Comparison of ENCODE assay signal across 1 cellular context in the genomic region with DNA sequence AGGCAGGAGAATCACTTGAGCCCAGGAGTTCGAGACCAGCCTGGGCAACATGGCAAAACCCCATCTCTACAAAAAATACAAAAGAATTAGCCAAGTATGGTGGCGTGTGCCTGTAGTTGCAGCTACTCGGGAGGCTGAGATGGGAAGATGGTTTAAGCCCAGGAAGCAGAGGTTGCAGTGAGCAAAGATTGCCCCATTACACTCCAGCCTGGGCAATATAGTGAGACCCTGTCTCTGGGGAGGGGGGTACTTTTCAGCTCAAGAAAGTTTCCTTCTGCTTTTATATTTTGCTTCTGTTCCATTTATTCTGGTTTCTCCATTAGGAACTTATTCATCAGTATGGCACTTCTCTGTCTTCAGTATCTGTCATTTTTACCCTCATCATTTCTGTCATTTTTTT.
TF ChIP-seq lines count a peak whose summit lies in the region.

No MANE protein-coding gene starts in this region.

TF ChIP-seq in SK-N-SH, 30 proteins besides CTCF, POLR2A, EP300 and RAD21:
- TF ChIP-seq, protein P1, sequence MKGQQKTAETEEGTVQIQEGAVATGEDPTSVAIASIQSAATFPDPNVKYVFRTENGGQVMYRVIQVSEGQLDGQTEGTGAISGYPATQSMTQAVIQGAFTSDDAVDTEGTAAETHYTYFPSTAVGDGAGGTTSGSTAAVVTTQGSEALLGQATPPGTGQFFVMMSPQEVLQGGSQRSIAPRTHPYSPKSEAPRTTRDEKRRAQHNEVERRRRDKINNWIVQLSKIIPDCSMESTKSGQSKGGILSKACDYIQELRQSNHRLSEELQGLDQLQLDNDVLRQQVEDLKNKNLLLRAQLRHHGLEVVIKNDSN (IDR thresholded peaks at IDR 0.05; ENCODE audit: borderline replicate concordance, low read depth) = no peak
- TF ChIP-seq NFIC (IDR thresholded peaks at IDR 0.05; ENCODE audit: borderline replicate concordance) = no peak
- TF ChIP-seq, protein P2, sequence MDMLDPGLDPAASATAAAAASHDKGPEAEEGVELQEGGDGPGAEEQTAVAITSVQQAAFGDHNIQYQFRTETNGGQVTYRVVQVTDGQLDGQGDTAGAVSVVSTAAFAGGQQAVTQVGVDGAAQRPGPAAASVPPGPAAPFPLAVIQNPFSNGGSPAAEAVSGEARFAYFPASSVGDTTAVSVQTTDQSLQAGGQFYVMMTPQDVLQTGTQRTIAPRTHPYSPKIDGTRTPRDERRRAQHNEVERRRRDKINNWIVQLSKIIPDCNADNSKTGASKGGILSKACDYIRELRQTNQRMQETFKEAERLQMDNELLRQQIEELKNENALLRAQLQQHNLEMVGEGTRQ (IDR thresholded peaks at IDR 0.05; ENCODE audit: borderline replicate concordance, low read depth, low read length) = no peak
- TF ChIP-seq, protein P3, sequence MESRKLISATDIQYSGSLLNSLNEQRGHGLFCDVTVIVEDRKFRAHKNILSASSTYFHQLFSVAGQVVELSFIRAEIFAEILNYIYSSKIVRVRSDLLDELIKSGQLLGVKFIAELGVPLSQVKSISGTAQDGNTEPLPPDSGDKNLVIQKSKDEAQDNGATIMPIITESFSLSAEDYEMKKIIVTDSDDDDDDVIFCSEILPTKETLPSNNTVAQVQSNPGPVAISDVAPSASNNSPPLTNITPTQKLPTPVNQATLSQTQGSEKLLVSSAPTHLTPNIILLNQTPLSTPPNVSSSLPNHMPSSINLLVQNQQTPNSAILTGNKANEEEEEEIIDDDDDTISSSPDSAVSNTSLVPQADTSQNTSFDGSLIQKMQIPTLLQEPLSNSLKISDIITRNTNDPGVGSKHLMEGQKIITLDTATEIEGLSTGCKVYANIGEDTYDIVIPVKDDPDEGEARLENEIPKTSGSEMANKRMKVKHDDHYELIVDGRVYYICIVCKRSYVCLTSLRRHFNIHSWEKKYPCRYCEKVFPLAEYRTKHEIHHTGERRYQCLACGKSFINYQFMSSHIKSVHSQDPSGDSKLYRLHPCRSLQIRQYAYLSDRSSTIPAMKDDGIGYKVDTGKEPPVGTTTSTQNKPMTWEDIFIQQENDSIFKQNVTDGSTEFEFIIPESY (IDR thresholded peaks at IDR 0.05; ENCODE audit: borderline replicate concordance, low read depth) = no peak
- TF ChIP-seq, protein P4, sequence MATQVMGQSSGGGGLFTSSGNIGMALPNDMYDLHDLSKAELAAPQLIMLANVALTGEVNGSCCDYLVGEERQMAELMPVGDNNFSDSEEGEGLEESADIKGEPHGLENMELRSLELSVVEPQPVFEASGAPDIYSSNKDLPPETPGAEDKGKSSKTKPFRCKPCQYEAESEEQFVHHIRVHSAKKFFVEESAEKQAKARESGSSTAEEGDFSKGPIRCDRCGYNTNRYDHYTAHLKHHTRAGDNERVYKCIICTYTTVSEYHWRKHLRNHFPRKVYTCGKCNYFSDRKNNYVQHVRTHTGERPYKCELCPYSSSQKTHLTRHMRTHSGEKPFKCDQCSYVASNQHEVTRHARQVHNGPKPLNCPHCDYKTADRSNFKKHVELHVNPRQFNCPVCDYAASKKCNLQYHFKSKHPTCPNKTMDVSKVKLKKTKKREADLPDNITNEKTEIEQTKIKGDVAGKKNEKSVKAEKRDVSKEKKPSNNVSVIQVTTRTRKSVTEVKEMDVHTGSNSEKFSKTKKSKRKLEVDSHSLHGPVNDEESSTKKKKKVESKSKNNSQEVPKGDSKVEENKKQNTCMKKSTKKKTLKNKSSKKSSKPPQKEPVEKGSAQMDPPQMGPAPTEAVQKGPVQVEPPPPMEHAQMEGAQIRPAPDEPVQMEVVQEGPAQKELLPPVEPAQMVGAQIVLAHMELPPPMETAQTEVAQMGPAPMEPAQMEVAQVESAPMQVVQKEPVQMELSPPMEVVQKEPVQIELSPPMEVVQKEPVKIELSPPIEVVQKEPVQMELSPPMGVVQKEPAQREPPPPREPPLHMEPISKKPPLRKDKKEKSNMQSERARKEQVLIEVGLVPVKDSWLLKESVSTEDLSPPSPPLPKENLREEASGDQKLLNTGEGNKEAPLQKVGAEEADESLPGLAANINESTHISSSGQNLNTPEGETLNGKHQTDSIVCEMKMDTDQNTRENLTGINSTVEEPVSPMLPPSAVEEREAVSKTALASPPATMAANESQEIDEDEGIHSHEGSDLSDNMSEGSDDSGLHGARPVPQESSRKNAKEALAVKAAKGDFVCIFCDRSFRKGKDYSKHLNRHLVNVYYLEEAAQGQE (IDR thresholded peaks at IDR 0.05; ENCODE audit: low read depth, low read length) = no peak
- TF ChIP-seq MEF2A (IDR thresholded peaks at IDR 0.05; ENCODE audit: borderline replicate concordance, low read depth) = no peak
